In the genomic region with DNA sequence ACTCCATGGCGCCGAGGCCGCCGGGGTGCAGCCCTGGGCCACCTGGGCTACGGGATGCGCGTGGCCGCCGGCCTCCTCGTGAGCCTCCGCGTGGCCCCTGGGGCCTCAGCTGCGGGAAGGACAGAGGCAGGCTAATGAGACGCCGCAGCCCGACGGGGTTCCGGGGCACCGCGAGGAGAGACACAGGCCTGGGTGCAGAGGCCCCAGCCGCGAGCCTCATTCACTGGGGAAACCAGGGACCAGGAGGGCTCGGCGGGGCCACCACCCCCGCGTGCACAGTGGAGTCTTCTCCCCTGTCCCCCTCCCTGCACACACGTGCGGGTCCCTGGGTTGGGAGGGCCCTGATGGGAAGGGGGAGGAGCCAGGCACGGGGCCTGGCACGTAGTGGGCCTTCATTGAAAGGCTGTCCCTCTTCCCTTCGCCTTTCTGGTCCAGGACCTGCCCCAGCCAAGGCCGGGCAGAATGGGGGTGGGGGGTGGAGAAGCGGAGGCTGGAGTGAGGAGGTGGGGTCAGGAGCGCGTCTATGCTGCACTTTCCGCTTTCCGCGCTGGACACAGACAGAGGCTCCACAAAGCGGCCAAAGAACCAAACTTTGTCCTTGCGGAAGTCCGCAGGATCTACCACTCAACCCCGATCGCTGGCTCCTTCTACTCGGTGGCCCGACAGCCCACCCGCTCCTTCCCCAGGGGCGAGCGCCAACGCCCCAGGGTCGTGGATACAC, we compare ENCODE assay signal across 23 cellular contexts. TPM values are rescaled to one million over a fixed set of nuclear protein-coding genes. Genes with fewer than 3 reads are reported as not detected.
DNase-seq lines count a peak whose midpoint lies in the region; ATAC-seq, FAIRE-seq and TF ChIP-seq lines count a peak whose summit lies in the region.
"Had no signal": no experiment of that assay in that cellular context is flagged by ENCODE, and none has a peak within 500 bp of the region (broad histone marks: within the 10 kb centered on the region; RNA-seq: fewer than 3 reads in every experiment).

No MANE protein-coding gene starts in this region.

- H3K27ac Mint-ChIP-seq in nephron progenitor cell: no peak overlapping the region
- H3K27ac Mint-ChIP-seq: activated T-helper 2 cell treated with anti-CD3 and anti-CD28 coated beads, Interferon-gamma antibody, Interleukin-2, Interleukin-4, amounts not matched to agents 10 μg/mL and 5 μg/mL and 100 μg/mL, durations not matched to agents 14 hours and 24 hours and 36 hours; stimulated activated effector memory CD8-positive, alpha-beta T cell treated with anti-CD3 and anti-CD28 coated beads, Interleukin-12 subunit alpha, Interleukin-12 subunit beta, amount 100 ng/mL, for 72 hours had no signal

- 38% methylated on average over 46 of the region's 50 CpGs for WGBS in smooth muscle cell (ENCODE audit: low lambda C conversion rate)

- TF ChIP-seq POLR2A in endothelial cell of umbilical vein (IDR thresholded peaks at IDR 0.05; ENCODE audit: low read depth, low read length): no peak

- H3K9me3 ChIP-seq in SJSA1 (replicated peaks) (no peaks in the 10 kb centered on the region), endothelial cell of umbilical vein (replicated peaks; ENCODE audit: control insufficient read depth, insufficient read depth, low read length) (no peaks in the 10 kb centered on the region), lower lobe of right lung (no peaks in the 10 kb centered on the region), smooth muscle cell (replicated peaks; ENCODE audit: low read depth) (no peaks in the 10 kb centered on the region)
- H3K9me3 ChIP-seq: breast epithelium, tibial artery had no signal

- H3K36me3 ChIP-seq in SJSA1: no peaks in the 10 kb centered on the region
- H3K36me3 ChIP-seq in endothelial cell of umbilical vein (ENCODE audit: control insufficient read depth in 2 of 2, extremely low read depth in 1 of 2, insufficient read depth in 2 of 2, low read length in 2 of 2): no peaks in the 10 kb centered on the region
- H3K36me3 ChIP-seq in lower lobe of right lung: no peaks in the 10 kb centered on the region
- H3K36me3 ChIP-seq in smooth muscle cell (ENCODE audit: low read depth): no peaks in the 10 kb centered on the region
- H3K36me3 ChIP-seq: breast epithelium, tibial artery had no signal

- POLR2A ChIA-PET in endothelial cell of umbilical vein (lab: Charles Lee): no interaction called here

- TF ChIP-seq CTCF in endothelial cell of umbilical vein (IDR thresholded peaks at IDR 0.05; ENCODE audit: extremely low read depth in 1 of 2, insufficient read depth in 1 of 2, low read depth in 1 of 2, low read length in 2 of 2) (no peak), lower lobe of right lung (IDR thresholded peaks at IDR 0.05) (no peak), smooth muscle cell (IDR thresholded peaks at IDR 0.05; ENCODE audit: borderline replicate concordance, insufficient read depth, poor library complexity, severe bottlenecking) (no peak), nephron progenitor cell (IDR thresholded peaks at IDR 0.05) (no peak)

- no peak overlapping the region for H3K4me3 Mint-ChIP-seq in nephron progenitor cell
- H3K4me3 Mint-ChIP-seq: stimulated activated effector memory CD8-positive, alpha-beta T cell treated with anti-CD3 and anti-CD28 coated beads, Interleukin-12 subunit alpha, Interleukin-12 subunit beta, amount 100 ng/mL, for 72 hours had no signal

- H3K36me3 Mint-ChIP-seq in nephron progenitor cell (ENCODE audit: low read depth): no peaks in the 10 kb centered on the region
- H3K36me3 Mint-ChIP-seq: stimulated activated effector memory CD8-positive, alpha-beta T cell treated with anti-CD3 and anti-CD28 coated beads, Interleukin-12 subunit alpha, Interleukin-12 subunit beta, amount 100 ng/mL, for 72 hours had no signal

- H2AFZ ChIP-seq in endothelial cell of umbilical vein (ENCODE audit: low read depth, low read length): no peak overlapping the region
- H2AFZ ChIP-seq in smooth muscle cell (ENCODE audit: low read depth): no peak overlapping the region

- FAIRE-seq in endothelial cell of umbilical vein (lab: Jason Lieb, UNC): no peak
- FAIRE-seq: kidney, TTC549 had no signal

- CTCF ChIA-PET in endothelial cell of umbilical vein (lab: Charles Lee): interaction anchor here (1.4 kb wide), 1 partner anchor 12 kb away, joined by 4 read pairs; no protein-coding TSS in a partner anchor

- dilution Hi-C loops in endothelial cell of umbilical vein (cut with MboI; ENCODE audit: extremely low pct_ligation_motif_present, low sequenced_read_pairs): no loop called here

- ATAC-seq in lower lobe of right lung (peak; percentile 39 to 58), HG03280 (IDR thresholded peaks at IDR 0.05; ENCODE audit: unreplicated experiment) (no peak)

- no TSS peak for BruUV-seq in endothelial cell of umbilical vein (replicated peaks; lab: Mats Ljungman, UMichigan)

- H3K79me2 ChIP-seq in endothelial cell of umbilical vein (ENCODE audit: control insufficient read depth, insufficient read depth, low read length) (no peaks in the 10 kb centered on the region), smooth muscle cell (ENCODE audit: low read depth) (no peaks in the 10 kb centered on the region)

- peak overlapping the region; percentile 32 for H3K4me3 ChIP-seq in SJSA1
- H3K4me3 ChIP-seq in endothelial cell of umbilical vein (replicated peaks in 1 of 3; ENCODE audit: insufficient read depth in 1 of 3, low read depth in 1 of 3, low read length in 3 of 3): no peak overlapping the region
- H3K4me3 ChIP-seq in lower lobe of right lung: peak overlapping the region; percentile 39
- H3K4me3 ChIP-seq in smooth muscle cell: peak overlapping the region; percentile 16
- H3K4me3 ChIP-seq: tibial artery had no signal

- H3K27me3 Mint-ChIP-seq in nephron progenitor cell (ENCODE audit: low read depth, poor library complexity): peaks cover 98% of the 10 kb centered on the region

- H3K27ac ChIP-seq in SJSA1 (peak overlapping the region; percentile 6; the same call in 1 of the 2 replicates), endothelial cell of umbilical vein (ENCODE audit: insufficient read depth, low read depth, low read length) (no peak overlapping the region), lower lobe of right lung (peak overlapping the region; percentile 75), smooth muscle cell (ENCODE audit: low read depth) (no peak overlapping the region)
- H3K27ac ChIP-seq: breast epithelium, tibial artery had no signal

- H3K9ac ChIP-seq in endothelial cell of umbilical vein (replicated peaks; ENCODE audit: extremely low read depth, insufficient read depth, low read length): no peak overlapping the region
- H3K9ac ChIP-seq in smooth muscle cell (ENCODE audit: low read depth): no peak overlapping the region

- H3F3A ChIP-seq in smooth muscle cell (ENCODE audit: low read depth): peaks cover 7% of the 10 kb centered on the region

- H3K27me3 ChIP-seq in SJSA1 (replicated peaks) (no peaks in the 10 kb centered on the region), endothelial cell of umbilical vein (ENCODE audit: control insufficient read depth in 2 of 2, insufficient read depth in 2 of 2, low read length in 2 of 2) (peaks cover 65 to 72% of the 10 kb centered on the region in 2 experiments), lower lobe of right lung (ENCODE audit: low read depth) (peaks cover 66% of the 10 kb centered on the region), smooth muscle cell (ENCODE audit: low read depth) (peaks cover 11% of the 10 kb centered on the region)

- H3K9me3 Mint-ChIP-seq in nephron progenitor cell: peaks cover 19% of the 10 kb centered on the region
- H3K9me3 Mint-ChIP-seq: activated T-helper 2 cell treated with anti-CD3 and anti-CD28 coated beads, Interferon-gamma antibody, Interleukin-2, Interleukin-4, amounts not matched to agents 10 μg/mL and 5 μg/mL and 100 μg/mL, durations not matched to agents 14 hours and 24 hours and 36 hours; stimulated activated effector memory CD8-positive, alpha-beta T cell treated with anti-CD3 and anti-CD28 coated beads, Interleukin-12 subunit alpha, Interleukin-12 subunit beta, amount 100 ng/mL, for 72 hours had no signal

- H3K9me1 ChIP-seq in endothelial cell of umbilical vein (replicated peaks; ENCODE audit: control insufficient read depth, extremely low read depth, insufficient read depth, low read length): no peaks in the 10 kb centered on the region

- H3K4me2 ChIP-seq in endothelial cell of umbilical vein (ENCODE audit: insufficient read depth, low read length) (no peak overlapping the region), smooth muscle cell (peak overlapping the region; percentile 68)

- no peaks in the 10 kb centered on the region for H4K20me1 ChIP-seq in endothelial cell of umbilical vein (replicated peaks; ENCODE audit: control insufficient read depth, extremely low read depth, insufficient read depth, low read length)
- H4K20me1 ChIP-seq in smooth muscle cell (ENCODE audit: low read depth): no peaks in the 10 kb centered on the region

- intact Hi-C loops in endothelial cell of umbilical vein (cut with micrococcal nuclease) (no loop called here), lower lobe of right lung (cut with DNase I) (no loop called here)

- peaks cover 5% of the 10 kb centered on the region for H3K4me1 Mint-ChIP-seq in nephron progenitor cell

- no peak for DNase-seq in SJSA1 (ENCODE audit: low read depth in 1 of 2, low spot score in 2 of 2)
- no peak for DNase-seq in endothelial cell of umbilical vein (ENCODE audit: low read depth, low spot score)
- DNase-seq in lower lobe of right lung: peak; percentile 58
- no peak for DNase-seq in smooth muscle cell (lab: John Stamatoyannopoulos, UW; ENCODE audit: unreplicated experiment)
- no peak for DNase-seq in nephron progenitor cell
- DNase-seq in NK-92 treated with Interleukin-12 subunit alpha and Interleukin-12 subunit beta, amount 100 ng/mL, for 24 hours (lab: John Stamatoyannopoulos, UW): no peak
- DNase-seq: activated CD4-positive, alpha-beta T cell treated with anti-CD3 and anti-CD28 coated beads for 4 hours; AML-193; dermis blood vessel endothelial cell; Karpas-422; kidney; NCI-H1048; NCI-H2029; NCI-H510A; SW 1271; tibial artery had no signal

- H3K4me1 ChIP-seq in SJSA1 (replicated peaks) (peaks cover 59% of the 10 kb centered on the region), endothelial cell of umbilical vein (ENCODE audit: control insufficient read depth, extremely low read depth, insufficient read depth, low read length) (no peaks in the 10 kb centered on the region), lower lobe of right lung (peaks cover 4% of the 10 kb centered on the region), smooth muscle cell (ENCODE audit: low read depth) (peaks cover 15% of the 10 kb centered on the region)
- H3K4me1 ChIP-seq: breast epithelium had no signal

RNA-seq across cellular contexts. Expression of a gene that starts 9.1 kb away (rescaled TPM):
- total RNA-seq in SJSA1 (2014; rRNA removed; shearing (Covaris generic)): 0.45 TPM in 1 of 2 replicates, not detected in the other
- total RNA-seq in endothelial cell of umbilical vein: not detected in 2 replicates
- polyA plus RNA-seq in endothelial cell of umbilical vein: not detected in 2 replicates
- polyA plus RNA-seq in endothelial cell of umbilical vein (2011; cell fraction: cytosol; rRNA removed): not detected in 2 replicates
- polyA plus RNA-seq in endothelial cell of umbilical vein (2011; cell fraction: nucleus; rRNA removed): not detected in 2 replicates
- not detected in 2 replicates for polyA plus RNA-seq in endothelial cell of umbilical vein (2012)
- polyA minus RNA-seq in endothelial cell of umbilical vein: not detected in 2 replicates
- polyA minus RNA-seq in endothelial cell of umbilical vein (2011; cell fraction: cytosol; rRNA and poly(A)+ RNA removed): 1.1 TPM
- polyA minus RNA-seq in endothelial cell of umbilical vein (2011; cell fraction: nucleus; rRNA and poly(A)+ RNA removed): not detected in 2 replicates
- total RNA-seq in lower lobe of right lung: 6.0 TPM
- 0.22 and 0.58 TPM in 2 replicates for total RNA-seq in smooth muscle cell
- polyA plus RNA-seq in smooth muscle cell: 0.99 TPM in 1 of 2 replicates, not detected in the other
- total RNA-seq: activated T-helper 2 cell treated with anti-CD3 and anti-CD28 coated beads, Interferon-gamma antibody, Interleukin-2, Interleukin-4, amounts not matched to agents 10 μg/mL and 5 μg/mL and 100 μg/mL, durations not matched to agents 14 hours and 24 hours and 36 hours; breast epithelium; dermis blood vessel endothelial cell; kidney; RPMI7951 had no signal
- polyA plus RNA-seq: esophagus had no signal

RNA-seq across cellular contexts. Expression of a gene that starts 19.0 kb away (rescaled TPM):
- 0.03 TPM in 1 of 2 replicates, not detected in the other for total RNA-seq in SJSA1 (2014; rRNA removed; shearing (Covaris generic))
- total RNA-seq in endothelial cell of umbilical vein (not detected in 2 replicates), lower lobe of right lung (0.53 TPM), smooth muscle cell (not detected in 2 replicates)
- polyA plus RNA-seq in endothelial cell of umbilical vein (not detected in 2 replicates), smooth muscle cell (not detected in 2 replicates)
- polyA plus RNA-seq in endothelial cell of umbilical vein (2011; cell fraction: cytosol; rRNA removed): not detected in 2 replicates
- polyA plus RNA-seq in endothelial cell of umbilical vein (2011; cell fraction: nucleus; rRNA removed): not detected in 2 replicates
- not detected in 2 replicates for polyA plus RNA-seq in endothelial cell of umbilical vein (2012)
- polyA minus RNA-seq in endothelial cell of umbilical vein: not detected in 2 replicates
- polyA minus RNA-seq in endothelial cell of umbilical vein (2011; cell fraction: cytosol; rRNA and poly(A)+ RNA removed): not detected
- not detected in 2 replicates for polyA minus RNA-seq in endothelial cell of umbilical vein (2011; cell fraction: nucleus; rRNA and poly(A)+ RNA removed)
- total RNA-seq: activated T-helper 2 cell treated with anti-CD3 and anti-CD28 coated beads, Interferon-gamma antibody, Interleukin-2, Interleukin-4, amounts not matched to agents 10 μg/mL and 5 μg/mL and 100 μg/mL, durations not matched to agents 14 hours and 24 hours and 36 hours; breast epithelium; dermis blood vessel endothelial cell; kidney; RPMI7951 had no signal
- polyA plus RNA-seq: esophagus had no signal

Comparison
In these comparisons a context has a peak if more than half of its experiments do, and no peak if none do; other contexts are left out.
1. H3K27ac ChIP-seq: peak in SJSA1 (single experiment) and lower lobe of right lung (single experiment); none in endothelial cell of umbilical vein (single experiment) and smooth muscle cell (single experiment).
2. H3K4me3 ChIP-seq: peak in SJSA1 (single experiment), lower lobe of right lung (single experiment) and smooth muscle cell (single experiment); none in endothelial cell of umbilical vein (0 of 3).